29 cellular contexts compared by ENCODE assay signal in genomic region chr6:1423578-1423977, GRCh38. TPM values are rescaled to one million over a fixed set of nuclear protein-coding genes. Genes with fewer than 3 reads are reported as not detected.
DNase-seq lines count a peak whose midpoint lies in the region; ATAC-seq, FAIRE-seq and TF ChIP-seq lines count a peak whose summit lies in the region.
"Had no signal": no experiment of that assay in that cellular context is flagged by ENCODE, and none has a peak within 500 bp of the region (broad histone marks: within the 10 kb centered on the region; RNA-seq: fewer than 3 reads in every experiment).

No MANE protein-coding gene starts in this region.

- no peak overlapping the region for H3K4me3 Mint-ChIP-seq in activated naive CD8-positive, alpha-beta T cell treated with anti-CD3 and anti-CD28 coated beads, Interleukin-2, amount 50 U/mL, for 24 hours
- H3K4me3 Mint-ChIP-seq: activated CD4-positive, alpha-beta memory T cell treated with anti-CD3 and anti-CD28 coated beads for 36 hours; activated naive CD4-positive, alpha-beta T cell treated with anti-CD3 and anti-CD28 coated beads, Interleukin-2, amount 50 U/mL, for 24 hours; activated T-helper 17 cell treated with anti-CD3 and anti-CD28 coated beads, Interleukin-2, amount 50 U/mL, for 72 hours; CD4-positive, CD25-positive, alpha-beta regulatory T cell; nephron; stimulated activated effector memory CD8-positive, alpha-beta T cell treated with anti-CD3 and anti-CD28 coated beads, Interleukin-12 subunit alpha, Interleukin-12 subunit beta, amount 100 ng/mL, for 72 hours had no signal

- no peak for TF ChIP-seq CTCF in coronary artery (IDR thresholded peaks at IDR 0.05)
- no peak for TF ChIP-seq CTCF in kidney (IDR thresholded peaks at IDR 0.05; ENCODE audit: borderline replicate concordance, extremely low read depth, insufficient read depth)
- TF ChIP-seq CTCF in upper lobe of right lung (IDR thresholded peaks at IDR 0.05) = no peak

- H3K9ac ChIP-seq in kidney (ENCODE audit: low read length in 2 of 2) = no peak overlapping the region
- H3K9ac ChIP-seq: KMS-11 had no signal

- H3K4me3 ChIP-seq in coronary artery = no peak overlapping the region
- no peak overlapping the region for H3K4me3 ChIP-seq in kidney (ENCODE audit: low read length in 2 of 2)
- no peak overlapping the region for H3K4me3 ChIP-seq in upper lobe of right lung
- H3K4me3 ChIP-seq: lung had no signal

- H3K36me3 ChIP-seq in kidney (ENCODE audit: control insufficient read depth in 1 of 2, insufficient read depth in 2 of 2, low read length in 2 of 2) = no peaks in the 10 kb centered on the region
- H3K36me3 ChIP-seq in upper lobe of right lung = no peaks in the 10 kb centered on the region

- FAIRE-seq in kidney (lab: Jason Lieb, UNC) = no peak
- FAIRE-seq: endothelial cell of umbilical vein, GM19239, islet of Langerhans had no signal

- no peaks in the 10 kb centered on the region for H3K36me3 Mint-ChIP-seq in activated naive CD8-positive, alpha-beta T cell treated with anti-CD3 and anti-CD28 coated beads, Interleukin-2, amount 50 U/mL, for 24 hours (ENCODE audit: low read depth)
- H3K36me3 Mint-ChIP-seq: activated CD4-positive, alpha-beta memory T cell treated with anti-CD3 and anti-CD28 coated beads for 36 hours; CD4-positive, CD25-positive, alpha-beta regulatory T cell; stimulated activated effector memory CD8-positive, alpha-beta T cell treated with anti-CD3 and anti-CD28 coated beads, Interleukin-12 subunit alpha, Interleukin-12 subunit beta, amount 100 ng/mL, for 72 hours had no signal

- H3K27me3 ChIP-seq in upper lobe of right lung = no peaks in the 10 kb centered on the region

- DNase-seq in activated CD8-positive, alpha-beta memory T cell treated with anti-CD3 and anti-CD28 coated beads for 24 hours = peak; percentile 28
- DNase-seq in activated CD8-positive, alpha-beta memory T cell treated with anti-CD3 and anti-CD28 coated beads, Interleukin-2, amount 50 U/mL, for 4 hours = no peak
- DNase-seq in coronary artery (ENCODE audit: low spot score) (peak; percentile 19), kidney (peak; percentile 70), upper lobe of right lung (no peak), NCI-H128 (lab: John Stamatoyannopoulos, UW; ENCODE audit: unreplicated experiment) (no peak), DMS79 (lab: John Stamatoyannopoulos, UW) (no peak)
- DNase-seq in activated naive CD8-positive, alpha-beta T cell treated with anti-CD3 and anti-CD28 coated beads, Interleukin-2, amount 50 U/mL, for 24 hours = no peak
- DNase-seq: activated CD4-positive, CD25-positive, alpha-beta regulatory T cell treated with anti-CD3 and anti-CD28 coated beads, Interleukin-2, amount 50 U/mL, for 72 hours; activated CD8-positive, alpha-beta memory T cell treated with anti-CD3 and anti-CD28 coated beads, Interleukin-2, amount 50 U/mL, for 48 hours; NCI-H1417 treated with DMSO at 0.1 percent for 48 hours; NCI-H2081 treated with DMSO at 0.1 percent for 48 hours; NCI-H2227 treated with DMSO at 0.1 percent for 48 hours; NCI-H526 treated with DMSO at 0.1 percent for 48 hours; NK-92 treated with Interleukin-12 subunit alpha and Interleukin-12 subunit beta, amount 100 ng/mL, for 24 hours; Right ventricle myocardium superior had no signal

- peaks cover 35% of the 10 kb centered on the region for H3K27me3 Mint-ChIP-seq in activated naive CD8-positive, alpha-beta T cell treated with anti-CD3 and anti-CD28 coated beads, Interleukin-2, amount 50 U/mL, for 24 hours

- H3K9me3 Mint-ChIP-seq in activated naive CD8-positive, alpha-beta T cell treated with anti-CD3 and anti-CD28 coated beads, Interleukin-2, amount 50 U/mL, for 24 hours = peaks cover 11% of the 10 kb centered on the region

- intact Hi-C loops in kidney (cut with DNase I) (no loop called here), upper lobe of right lung (cut with DNase I) (no loop called here)

- H3K27ac Mint-ChIP-seq in activated naive CD8-positive, alpha-beta T cell treated with anti-CD3 and anti-CD28 coated beads, Interleukin-2, amount 50 U/mL, for 24 hours = no peak overlapping the region
- H3K27ac Mint-ChIP-seq: activated CD4-positive, alpha-beta memory T cell treated with anti-CD3 and anti-CD28 coated beads for 36 hours; activated naive CD4-positive, alpha-beta T cell treated with anti-CD3 and anti-CD28 coated beads, Interleukin-2, amount 50 U/mL, for 24 hours; activated T-helper 17 cell treated with anti-CD3 and anti-CD28 coated beads, Interleukin-2, amount 50 U/mL, for 72 hours; CD4-positive, CD25-positive, alpha-beta regulatory T cell; nephron; stimulated activated effector memory CD8-positive, alpha-beta T cell treated with anti-CD3 and anti-CD28 coated beads, Interleukin-12 subunit alpha, Interleukin-12 subunit beta, amount 100 ng/mL, for 72 hours had no signal

- no peaks in the 10 kb centered on the region for H3K4me1 ChIP-seq in kidney (ENCODE audit: control insufficient read depth in 1 of 2, insufficient read depth in 1 of 2, low read depth in 1 of 2, low read length in 2 of 2)
- H3K4me1 ChIP-seq in upper lobe of right lung = no peaks in the 10 kb centered on the region

- H3K4me1 Mint-ChIP-seq in activated naive CD8-positive, alpha-beta T cell treated with anti-CD3 and anti-CD28 coated beads, Interleukin-2, amount 50 U/mL, for 24 hours = no peaks in the 10 kb centered on the region
- H3K4me1 Mint-ChIP-seq: nephron had no signal

- H3K9me3 ChIP-seq in kidney (ENCODE audit: control insufficient read depth in 1 of 2, low read length in 2 of 2) (peaks cover 2 to 8% of the 10 kb centered on the region in 2 donors), upper lobe of right lung (no peaks in the 10 kb centered on the region)

- no peak overlapping the region for H3K27ac ChIP-seq in coronary artery
- no peak overlapping the region for H3K27ac ChIP-seq in kidney (ENCODE audit: low read depth in 2 of 2, low read length in 2 of 2)
- no peak overlapping the region for H3K27ac ChIP-seq in upper lobe of right lung
- H3K27ac ChIP-seq: 22Rv1, KMS-11 had no signal

- peak; percentile 6 for ATAC-seq in upper lobe of right lung
- ATAC-seq in activated naive CD8-positive, alpha-beta T cell treated with anti-CD3 and anti-CD28 coated beads, Interleukin-2, amount 50 U/mL, for 24 hours = no peak

RNA-seq across cellular contexts. Expression of gene FOXF2, which starts 34.2 kb away (rescaled TPM):
- total RNA-seq in kidney = 0.44 TPM
- polyA plus RNA-seq in kidney (ENCODE audit: insufficient read depth, low read depth, low replicate concordance) = not detected
- 15.7 TPM for total RNA-seq in upper lobe of right lung
- total RNA-seq: activated CD4-positive, alpha-beta memory T cell treated with anti-CD3 and anti-CD28 coated beads for 36 hours; activated T-helper 17 cell treated with anti-CD3 and anti-CD28 coated beads, Interleukin-2, amount 50 U/mL, for 72 hours; CD4-positive, CD25-positive, alpha-beta regulatory T cell; endothelial cell of umbilical vein; T-helper 2 cell treated with Interferon-gamma antibody and Interleukin-4, amounts not matched to agents 100 ng/mL and 5 ng/mL, for 36 hours had no signal
- polyA plus RNA-seq: CD4-positive, CD25-positive, alpha-beta regulatory T cell; endothelial cell of umbilical vein had no signal

Comparison
In these comparisons a context has a peak if more than half of its experiments do, and no peak if none do; other contexts are left out.
1. DNase-seq: peak in activated CD8-positive, alpha-beta memory T cell treated with anti-CD3 and anti-CD28 coated beads for 24 hours (single experiment), coronary artery (single experiment) and kidney (single experiment); none in activated CD8-positive, alpha-beta memory T cell treated with anti-CD3 and anti-CD28 coated beads, Interleukin-2, amount 50 U/mL, for 4 hours (single experiment), upper lobe of right lung (single experiment), activated naive CD8-positive, alpha-beta T cell treated with anti-CD3 and anti-CD28 coated beads, Interleukin-2, amount 50 U/mL, for 24 hours (single experiment), NCI-H128 (single experiment) and DMS79 (single experiment).
2. RNA of gene FOXF2, which starts 34.2 kb away (total RNA-seq): 15.7 TPM in upper lobe of right lung (single experiment); 0.44 TPM in kidney (single experiment); every median in the first group is over 10 times any median in the second.